24 cellular contexts compared by ENCODE assay signal in genomic region chr5:139761501-139761900, GRCh38. TPM values are rescaled to one million over a fixed set of nuclear protein-coding genes. Genes with fewer than 3 reads are reported as not detected.
"Had no signal": no experiment of that assay in that cellular context is flagged by ENCODE, and none has a peak within 500 bp of the region (broad histone marks: within the 10 kb centered on the region; RNA-seq: fewer than 3 reads in every experiment).

No MANE protein-coding gene starts in this region.

- H3K4me3 Mint-ChIP-seq: activated CD4-positive, alpha-beta T cell treated with anti-CD3 and anti-CD28 coated beads for 36 hours; activated CD8-positive, alpha-beta memory T cell treated with anti-CD3 and anti-CD28 coated beads, Interleukin-2, amount 10 ng/mL, durations not matched to agents 7 days and 5 days; immature natural killer cell; naive thymus-derived CD8-positive, alpha-beta T cell had no signal

- H3K9me3 Mint-ChIP-seq: activated T-helper 2 cell treated with anti-CD3 and anti-CD28 coated beads, Interferon-gamma antibody, Interleukin-2, Interleukin-4, amounts not matched to agents 10 μg/mL and 5 μg/mL and 100 μg/mL, durations not matched to agents 14 hours and 24 hours and 36 hours; immature natural killer cell; naive thymus-derived CD8-positive, alpha-beta T cell had no signal

- DNase-seq: activated CD4-positive, alpha-beta T cell treated with anti-CD3 and anti-CD28 coated beads for 36 hours; activated CD4-positive, alpha-beta T cell treated with anti-CD3 and anti-CD28 coated beads, Interleukin-2, amount 50 U/mL, for 48 hours; activated CD8-positive, alpha-beta memory T cell treated with anti-CD3 and anti-CD28 coated beads, Interleukin-2, amount 10 ng/mL, durations not matched to agents 7 days and 5 days; activated naive CD4-positive, alpha-beta T cell treated with Interleukin-2 at 50 U/mL for 16 hours; activated T-cell treated with anti-CD3 and anti-CD28 coated beads, Interleukin-2, amount 50 U/mL, for 1 hour; anterior cingulate cortex; brain microvascular endothelial cell; cerebellar nuclear complex; effector CD8-positive, alpha-beta T cell; immature natural killer cell; kidney glomerular epithelial cell; mesendoderm; naive thymus-derived CD8-positive, alpha-beta T cell; nucleus accumbens; stimulated activated naive CD8-positive, alpha-beta T cell treated with anti-CD3 and anti-CD28 coated beads, Interleukin-15, Interleukin-2, amounts not matched to agents 100 U/mL and 50 U/mL, for 24 hours; SW 1271; uterus had no signal

- H3K27ac ChIP-seq: brain microvascular endothelial cell, esophagus muscularis mucosa, right atrium auricular region, tibial nerve, uterus had no signal

- ATAC-seq: activated CD4-positive, alpha-beta T cell treated with anti-CD3 and anti-CD28 coated beads for 36 hours; activated CD8-positive, alpha-beta memory T cell treated with anti-CD3 and anti-CD28 coated beads, Interleukin-2, amount 10 ng/mL, durations not matched to agents 7 days and 5 days; naive thymus-derived CD8-positive, alpha-beta T cell; stimulated activated naive CD8-positive, alpha-beta T cell treated with anti-CD3 and anti-CD28 coated beads, Interleukin-15, Interleukin-2, amounts not matched to agents 100 U/mL and 50 U/mL, for 24 hours had no signal

- H3K36me3 ChIP-seq: brain microvascular endothelial cell, esophagus muscularis mucosa, right atrium auricular region, tibial nerve, uterus had no signal

- H3K36me3 Mint-ChIP-seq: activated CD8-positive, alpha-beta memory T cell treated with anti-CD3 and anti-CD28 coated beads, Interleukin-2, amount 10 ng/mL, durations not matched to agents 7 days and 5 days; immature natural killer cell; naive thymus-derived CD8-positive, alpha-beta T cell had no signal

- H3K27ac Mint-ChIP-seq: activated CD4-positive, alpha-beta T cell treated with anti-CD3 and anti-CD28 coated beads for 36 hours; activated CD8-positive, alpha-beta memory T cell treated with anti-CD3 and anti-CD28 coated beads, Interleukin-2, amount 10 ng/mL, durations not matched to agents 7 days and 5 days; activated T-helper 2 cell treated with anti-CD3 and anti-CD28 coated beads, Interferon-gamma antibody, Interleukin-2, Interleukin-4, amounts not matched to agents 10 μg/mL and 5 μg/mL and 100 μg/mL, durations not matched to agents 14 hours and 24 hours and 36 hours; naive thymus-derived CD8-positive, alpha-beta T cell had no signal

- H3K27me3 ChIP-seq: right atrium auricular region, uterus had no signal

- H3K4me3 ChIP-seq: esophagus muscularis mucosa, right atrium auricular region, tibial nerve, uterus had no signal

- H3K9me3 ChIP-seq: esophagus muscularis mucosa, right atrium auricular region, tibial nerve, uterus had no signal

RNA-seq across cellular contexts. Expression of gene PSD2, which starts 34.1 kb away (rescaled TPM):
- total RNA-seq: activated CD4-positive, alpha-beta T cell treated with anti-CD3 and anti-CD28 coated beads for 36 hours; activated CD8-positive, alpha-beta memory T cell treated with anti-CD3 and anti-CD28 coated beads, Interleukin-2, amount 10 ng/mL, durations not matched to agents 7 days and 5 days; activated T-helper 2 cell treated with anti-CD3 and anti-CD28 coated beads, Interferon-gamma antibody, Interleukin-2, Interleukin-4, amounts not matched to agents 10 μg/mL and 5 μg/mL and 100 μg/mL, durations not matched to agents 14 hours and 24 hours and 36 hours; endothelial cell of umbilical vein; T-helper 2 cell treated with Interferon-gamma antibody and Interleukin-4, amounts not matched to agents 100 ng/mL and 5 ng/mL, for 36 hours had no signal
- polyA plus RNA-seq: endothelial cell of umbilical vein, liver had no signal
